Comparison of ENCODE assay signal across 16 cellular contexts in the genomic region with DNA sequence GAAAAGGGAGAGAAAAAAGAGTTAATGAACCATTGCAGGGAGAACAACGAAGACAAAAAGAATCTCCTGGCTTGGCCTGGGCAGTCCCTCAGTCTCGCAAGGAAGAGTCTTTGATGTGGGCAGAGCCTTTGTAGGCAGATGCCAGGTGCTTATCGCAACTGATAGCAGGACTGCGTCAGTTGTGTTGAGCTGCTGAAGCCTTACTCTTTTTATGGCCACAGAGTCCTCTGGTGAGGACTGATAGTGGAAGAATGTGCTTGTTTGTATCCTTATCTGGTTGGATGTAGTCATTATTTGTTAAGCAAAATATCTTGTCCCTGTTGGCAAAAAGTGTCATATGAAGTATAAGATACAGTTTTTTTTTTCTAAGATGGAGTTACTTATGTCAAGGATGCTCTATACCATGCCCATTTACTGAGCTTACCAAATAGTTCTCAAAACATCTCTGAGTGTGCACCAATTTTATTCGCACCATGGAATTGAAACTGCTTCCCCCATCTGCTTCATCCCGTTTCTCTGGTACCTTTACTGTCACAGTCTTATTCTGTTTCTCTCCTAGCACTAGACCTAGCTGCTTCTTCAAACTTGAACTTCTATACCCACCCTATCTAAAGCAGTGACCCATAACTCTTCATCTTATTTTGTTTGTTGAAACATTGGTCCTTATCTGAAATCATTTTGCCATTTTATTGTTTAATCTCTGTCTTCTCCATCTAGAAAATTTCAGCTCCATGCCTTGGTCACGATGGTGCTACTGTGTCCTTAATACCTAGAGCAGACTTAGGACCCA. TPM values are rescaled to one million over a fixed set of nuclear protein-coding genes. Genes with fewer than 3 reads are reported as not detected.
DNase-seq lines count a peak whose midpoint lies in the region; ATAC-seq and TF ChIP-seq lines count a peak whose summit lies in the region.
"Had no signal": no experiment of that assay in that cellular context is flagged by ENCODE, and none has a peak within 500 bp of the region (broad histone marks: within the 10 kb centered on the region; RNA-seq: fewer than 3 reads in every experiment).

No MANE protein-coding gene starts in this region.

- H3K27ac ChIP-seq in GM23338 (ENCODE audit: low read depth), result no peak overlapping the region
- H3K27ac ChIP-seq in OCI-LY3 (ENCODE audit: low read length), result no peak overlapping the region
- H3K27ac ChIP-seq: GM23248, Peyer's patch had no signal

- peaks cover 21% of the 10 kb centered on the region for H3K4me1 Mint-ChIP-seq in GM23338
- peaks cover 51% of the 10 kb centered on the region for H3K4me1 Mint-ChIP-seq in neural crest cell

- 0 out of 2 replicates have a peak overlapping the region, but pooled peaks have one; percentile 4 for H2AFZ ChIP-seq in GM23338
- H2AFZ ChIP-seq in OCI-LY3 (ENCODE audit: low read depth, low read length), result peak overlapping the region; percentile 33; the same call in 1 of the 2 replicates
- H2AFZ ChIP-seq: GM23248 had no signal

- H3K9me3 ChIP-seq in OCI-LY3 (ENCODE audit: insufficient read depth, low read length), result no peaks in the 10 kb centered on the region
- H3K9me3 ChIP-seq: Peyer's patch had no signal

- H3K4me3 Mint-ChIP-seq in GM23338 (no peak overlapping the region), neural crest cell (no peak overlapping the region)
- H3K4me3 Mint-ChIP-seq: activated naive CD4-positive, alpha-beta T cell treated with anti-CD3 and anti-CD28 coated beads for 36 hours; CD8-positive, alpha-beta T cell had no signal

- H3K27me3 Mint-ChIP-seq in GM23338 (ENCODE audit: insufficient read depth, low read depth, poor library complexity), result peaks cover 4% of the 10 kb centered on the region
- no peaks in the 10 kb centered on the region for H3K27me3 Mint-ChIP-seq in neural crest cell (ENCODE audit: low read depth)

- H3K9me3 Mint-ChIP-seq in GM23338, result no peaks in the 10 kb centered on the region
- H3K9me3 Mint-ChIP-seq in neural crest cell, result peaks cover 3% of the 10 kb centered on the region
- H3K9me3 Mint-ChIP-seq: activated naive CD4-positive, alpha-beta T cell treated with anti-CD3 and anti-CD28 coated beads for 36 hours; CD8-positive, alpha-beta T cell had no signal

- H3K4me1 ChIP-seq in GM23338 (ENCODE audit: insufficient read depth) (0 out of 2 replicates have a peak, but pooled peaks cover 6% of the 10 kb centered on the region), OCI-LY3 (ENCODE audit: low read length) (no peaks in the 10 kb centered on the region)
- H3K4me1 ChIP-seq: Peyer's patch had no signal

- H3K79me2 ChIP-seq in GM23338 (replicated peaks; ENCODE audit: insufficient read depth) (no peaks in the 10 kb centered on the region), OCI-LY3 (ENCODE audit: low read length) (no peaks in the 10 kb centered on the region)

- H3K36me3 ChIP-seq in GM23338 (ENCODE audit: insufficient read depth), result no peaks in the 10 kb centered on the region
- H3K36me3 ChIP-seq in OCI-LY3 (replicated peaks; ENCODE audit: low read depth, low read length), result no peaks in the 10 kb centered on the region
- H3K36me3 ChIP-seq: Peyer's patch had no signal

- TF ChIP-seq CTCF in GM23338 (conservative IDR thresholded peaks at IDR 0.05; ENCODE audit: low read depth in 2 of 2), result no peak
- TF ChIP-seq CTCF in OCI-LY3 (IDR thresholded peaks at IDR 0.05; ENCODE audit: low read depth, low read length), result no peak
- no peak for TF ChIP-seq CTCF in fibroblast of pulmonary artery (IDR thresholded peaks at IDR 0.05; ENCODE audit: low read length, missing control alignments)
- TF ChIP-seq CTCF in neural crest cell (conservative IDR thresholded peaks at IDR 0.05), result no peak

- H3K36me3 Mint-ChIP-seq in GM23338 (ENCODE audit: low read depth) (no peaks in the 10 kb centered on the region), neural crest cell (ENCODE audit: low read depth) (no peaks in the 10 kb centered on the region)
- H3K36me3 Mint-ChIP-seq: CD8-positive, alpha-beta T cell had no signal

- 0 out of 2 replicates have a peak, but pooled peaks cover 2% of the 10 kb centered on the region for H3K9me2 ChIP-seq in GM23338 (ENCODE audit: insufficient read depth)

- no peak overlapping the region for H3K9ac ChIP-seq in OCI-LY3 (ENCODE audit: low read length)
- H3K9ac ChIP-seq: GM23248 had no signal

- H3K4me3 ChIP-seq in GM23338 (no peak overlapping the region), OCI-LY3 (ENCODE audit: low read length) (no peak overlapping the region), fibroblast of pulmonary artery (replicated peaks; ENCODE audit: low read depth, low read length) (no peak overlapping the region)
- H3K4me3 ChIP-seq: GM23248, Peyer's patch had no signal

- H3K27ac Mint-ChIP-seq in GM23338 (no peak overlapping the region), neural crest cell (ENCODE audit: unreplicated experiment) (peak overlapping the region; percentile 44)
- H3K27ac Mint-ChIP-seq: activated naive CD4-positive, alpha-beta T cell treated with anti-CD3 and anti-CD28 coated beads for 36 hours; CD8-positive, alpha-beta T cell had no signal

- H4K20me1 ChIP-seq in GM23338 (replicated peaks; ENCODE audit: insufficient read depth) (no peaks in the 10 kb centered on the region), OCI-LY3 (ENCODE audit: insufficient read depth, low read length) (no peaks in the 10 kb centered on the region)

- no peak for ATAC-seq in GM23338
- no peak for ATAC-seq in HG02870 (IDR thresholded peaks at IDR 0.05; ENCODE audit: unreplicated experiment)
- ATAC-seq: CD8-positive, alpha-beta T cell; sciatic nerve had no signal

- no peak overlapping the region for H3K4me2 ChIP-seq in GM23338
- no peak overlapping the region for H3K4me2 ChIP-seq in OCI-LY3 (ENCODE audit: low read length)

- H3K27me3 ChIP-seq in GM23338 (ENCODE audit: insufficient read depth), result no peaks in the 10 kb centered on the region
- H3K27me3 ChIP-seq in OCI-LY3 (ENCODE audit: low read depth, low read length), result no peaks in the 10 kb centered on the region
- H3K27me3 ChIP-seq: Peyer's patch had no signal

- H3F3A ChIP-seq in GM23338 (replicated peaks; ENCODE audit: low read depth), result no peaks in the 10 kb centered on the region

- DNase-seq in GM23338 (ENCODE audit: low spot score), result no peak
- peak; percentile 45 for DNase-seq in fibroblast of pulmonary artery (ENCODE audit: low read depth)
- no peak for DNase-seq in neural crest cell (ENCODE audit: low read depth, low spot score)
- no peak for DNase-seq in NCI-H345 treated with DMSO at 0.1 percent for 48 hours (lab: John Stamatoyannopoulos, UW; ENCODE audit: unreplicated experiment)
- no peak for DNase-seq in SK-N-DZ (ENCODE audit: low spot score)
- no peak for DNase-seq in activated gamma-delta T cell treated with Interleukin-2 at 50 U/mL for 16 hours
- DNase-seq: CD8-positive, alpha-beta T cell; GM23248; NCI-H2029 treated with DMSO at 0.1 percent for 48 hours; occipital lobe; stimulated activated CD4-positive, alpha-beta T cell treated with anti-CD3 and anti-CD28 coated beads, Interleukin-2, amount 100 ng/mL, for 24 hours had no signal

TF ChIP-seq in GM23338, 12 proteins besides CTCF, POLR2A, EP300 and RAD21 (continues in another document):
- TF ChIP-seq, protein P1, sequence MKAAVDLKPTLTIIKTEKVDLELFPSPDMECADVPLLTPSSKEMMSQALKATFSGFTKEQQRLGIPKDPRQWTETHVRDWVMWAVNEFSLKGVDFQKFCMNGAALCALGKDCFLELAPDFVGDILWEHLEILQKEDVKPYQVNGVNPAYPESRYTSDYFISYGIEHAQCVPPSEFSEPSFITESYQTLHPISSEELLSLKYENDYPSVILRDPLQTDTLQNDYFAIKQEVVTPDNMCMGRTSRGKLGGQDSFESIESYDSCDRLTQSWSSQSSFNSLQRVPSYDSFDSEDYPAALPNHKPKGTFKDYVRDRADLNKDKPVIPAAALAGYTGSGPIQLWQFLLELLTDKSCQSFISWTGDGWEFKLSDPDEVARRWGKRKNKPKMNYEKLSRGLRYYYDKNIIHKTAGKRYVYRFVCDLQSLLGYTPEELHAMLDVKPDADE (IDR thresholded peaks at IDR 0.05), result no peak
- TF ChIP-seq CREB1 (CRISPR knock-in tag; IDR thresholded peaks at IDR 0.05; ENCODE audit: low read depth) (no peak), EZH2phosphoT487 (IDR thresholded peaks at IDR 0.05; ENCODE audit: unreplicated experiment) (no peak), ZNF114 (CRISPR knock-in tag; IDR thresholded peaks at IDR 0.05) (no peak), POLR2AphosphoS5 (IDR thresholded peaks at IDR 0.05; ENCODE audit: low read depth) (no peak), STAT1 (IDR thresholded peaks at IDR 0.05; ENCODE audit: unreplicated experiment) (no peak), EZH2 (IDR thresholded peaks at IDR 0.05; ENCODE audit: low read depth, unreplicated experiment) (no peak)
- TF ChIP-seq, protein P2, sequence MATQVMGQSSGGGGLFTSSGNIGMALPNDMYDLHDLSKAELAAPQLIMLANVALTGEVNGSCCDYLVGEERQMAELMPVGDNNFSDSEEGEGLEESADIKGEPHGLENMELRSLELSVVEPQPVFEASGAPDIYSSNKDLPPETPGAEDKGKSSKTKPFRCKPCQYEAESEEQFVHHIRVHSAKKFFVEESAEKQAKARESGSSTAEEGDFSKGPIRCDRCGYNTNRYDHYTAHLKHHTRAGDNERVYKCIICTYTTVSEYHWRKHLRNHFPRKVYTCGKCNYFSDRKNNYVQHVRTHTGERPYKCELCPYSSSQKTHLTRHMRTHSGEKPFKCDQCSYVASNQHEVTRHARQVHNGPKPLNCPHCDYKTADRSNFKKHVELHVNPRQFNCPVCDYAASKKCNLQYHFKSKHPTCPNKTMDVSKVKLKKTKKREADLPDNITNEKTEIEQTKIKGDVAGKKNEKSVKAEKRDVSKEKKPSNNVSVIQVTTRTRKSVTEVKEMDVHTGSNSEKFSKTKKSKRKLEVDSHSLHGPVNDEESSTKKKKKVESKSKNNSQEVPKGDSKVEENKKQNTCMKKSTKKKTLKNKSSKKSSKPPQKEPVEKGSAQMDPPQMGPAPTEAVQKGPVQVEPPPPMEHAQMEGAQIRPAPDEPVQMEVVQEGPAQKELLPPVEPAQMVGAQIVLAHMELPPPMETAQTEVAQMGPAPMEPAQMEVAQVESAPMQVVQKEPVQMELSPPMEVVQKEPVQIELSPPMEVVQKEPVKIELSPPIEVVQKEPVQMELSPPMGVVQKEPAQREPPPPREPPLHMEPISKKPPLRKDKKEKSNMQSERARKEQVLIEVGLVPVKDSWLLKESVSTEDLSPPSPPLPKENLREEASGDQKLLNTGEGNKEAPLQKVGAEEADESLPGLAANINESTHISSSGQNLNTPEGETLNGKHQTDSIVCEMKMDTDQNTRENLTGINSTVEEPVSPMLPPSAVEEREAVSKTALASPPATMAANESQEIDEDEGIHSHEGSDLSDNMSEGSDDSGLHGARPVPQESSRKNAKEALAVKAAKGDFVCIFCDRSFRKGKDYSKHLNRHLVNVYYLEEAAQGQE (IDR thresholded peaks at IDR 0.05; ENCODE audit: unreplicated experiment), result no peak

RNA-seq across cellular contexts. Expression of a gene that starts 47.0 kb away (rescaled TPM):
- 62.8 and 67.2 TPM in 2 replicates for total RNA-seq in GM23338 (2014; rRNA removed; shearing (Covaris generic))
- polyA plus RNA-seq in GM23338 (2016; fragmentation: Nextera tagmentation; extraction: Ambion mirVana), result 103 and 110 TPM in 2 replicates
- total RNA-seq in neural crest cell, result 125 and 134 TPM in 2 replicates
- 2.2 and 2.6 TPM in 2 replicates for polyA plus RNA-seq in SK-N-DZ (2014; cell fraction: cytosol; rRNA removed)
- 1.9 and 4.1 TPM in 2 replicates for polyA plus RNA-seq in SK-N-DZ (2014; cell fraction: nucleus; rRNA removed)
